Comparison of ENCODE assay signal across 8 cellular contexts in the genomic region with DNA sequence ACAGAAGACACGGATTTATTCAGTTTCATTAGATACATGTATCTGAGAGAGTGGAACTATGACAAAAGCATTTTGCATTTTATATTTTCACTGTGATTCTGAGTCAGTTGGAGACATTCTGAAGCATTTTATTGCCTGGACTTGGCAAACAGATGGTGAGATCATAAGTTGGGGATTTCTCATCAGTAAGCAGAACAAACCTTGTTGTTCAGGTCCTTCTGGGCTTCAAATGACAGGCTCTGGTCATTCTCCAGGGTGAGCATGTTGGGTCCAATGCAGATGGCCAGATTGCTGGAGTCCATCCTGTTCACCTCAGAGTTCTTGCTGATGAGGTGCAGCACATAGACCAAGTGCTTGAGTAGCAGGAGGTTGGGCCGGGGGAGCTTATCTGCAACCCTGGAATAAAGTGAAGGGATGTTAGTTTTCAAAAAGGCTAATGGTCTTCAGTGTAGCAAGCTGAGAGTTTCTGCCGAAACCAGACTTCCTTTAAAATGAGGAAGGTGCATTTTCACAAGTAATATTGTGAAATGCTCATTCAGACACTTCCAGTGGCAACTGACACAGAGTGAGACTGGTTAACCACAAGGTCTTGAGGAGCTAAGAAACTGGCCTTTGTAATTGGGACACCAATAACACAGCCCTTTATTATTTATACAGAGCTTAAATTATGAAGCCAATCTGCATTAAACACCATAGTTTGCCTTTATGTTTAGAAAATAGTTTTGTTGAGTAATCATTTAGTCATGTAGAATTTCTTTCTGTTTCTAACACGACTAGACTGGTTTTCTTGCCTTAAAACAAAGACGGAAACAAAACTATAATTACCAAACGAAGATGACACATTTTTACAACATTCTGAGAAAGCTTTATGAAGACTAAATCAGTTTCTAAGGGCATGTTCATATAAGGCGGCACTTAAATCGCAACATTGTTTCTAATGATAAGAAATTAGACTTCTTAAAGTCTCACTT. TPM values are rescaled to one million over a fixed set of nuclear protein-coding genes. Genes with fewer than 3 reads are reported as not detected.
DNase-seq lines count a peak whose midpoint lies in the region; ATAC-seq and TF ChIP-seq lines count a peak whose summit lies in the region.

No MANE protein-coding gene starts in this region.

- H3K4me2 ChIP-seq in neural progenitor cell: no peak overlapping the region

- H3K36me3 ChIP-seq in left lung (peaks cover 0 to 56% of the 10 kb centered on the region in 2 donors), neural progenitor cell (no peaks in the 10 kb centered on the region)

- H3K27ac ChIP-seq in left lung: peak overlapping the region; percentile 74 to 96
- H3K27ac ChIP-seq in neural progenitor cell: no peak overlapping the region

- peaks cover 94% of the 10 kb centered on the region for H3K36me3 Mint-ChIP-seq in activated CD8-positive, alpha-beta T cell treated with anti-CD3 and anti-CD28 coated beads for 36 hours (ENCODE audit: low read depth)
- no peaks in the 10 kb centered on the region for H3K36me3 Mint-ChIP-seq in neural progenitor cell

- no peak overlapping the region for H3K9ac ChIP-seq in neural progenitor cell

- intact Hi-C loops in activated CD8-positive, alpha-beta T cell treated with anti-CD3 and anti-CD28 coated beads for 36 hours (cut with micrococcal nuclease): loop anchor here (2.0 kb wide), 1 partner anchor 20 kb away; no protein-coding TSS in a partner anchor
- intact Hi-C loops in left lung (cut with DNase I): no loop called here

- H3K27me3 ChIP-seq in left lung (no peaks in the 10 kb centered on the region), neural progenitor cell (no peaks in the 10 kb centered on the region)

- no peak for TF ChIP-seq CTCF in activated CD8-positive, alpha-beta T cell treated with anti-CD3 and anti-CD28 coated beads for 36 hours (IDR thresholded peaks at IDR 0.05)
- no peak for TF ChIP-seq CTCF in left lung (IDR thresholded peaks at IDR 0.05)
- no peak for TF ChIP-seq CTCF in neural progenitor cell (IDR thresholded peaks at IDR 0.05)

- H3K4me1 Mint-ChIP-seq in activated CD8-positive, alpha-beta T cell treated with anti-CD3 and anti-CD28 coated beads for 36 hours (ENCODE audit: low read depth): peaks cover 54% of the 10 kb centered on the region
- peaks cover 4% of the 10 kb centered on the region for H3K4me1 Mint-ChIP-seq in neural progenitor cell

- DNase-seq in GF-D8 (lab: John Stamatoyannopoulos, UW): peak; percentile 98
- DNase-seq in activated CD8-positive, alpha-beta T cell treated with anti-CD3 and anti-CD28 coated beads for 36 hours: peak; percentile 60
- no peak for DNase-seq in left lung
- DNase-seq in neural progenitor cell (ENCODE audit: low spot score): no peak
- DNase-seq in NCI-H82 treated with DMSO at 0.1 percent for 48 hours (lab: John Stamatoyannopoulos, UW; ENCODE audit: unreplicated experiment): no peak
- DNase-seq in activated gamma-delta T cell (lab: John Stamatoyannopoulos, UW): no peak

- CTCF ChIA-PET in activated CD8-positive, alpha-beta T cell treated with anti-CD3 and anti-CD28 coated beads for 36 hours (lab: Charles Lee): interaction anchor here (0.9 to 15.5 kb wide), 15 partner anchors 10 to 95 kb away, joined by 3 to 289 read pairs (median 6); a partner anchor contains a TSS

- peak overlapping the region; percentile 100 for H3K27ac Mint-ChIP-seq in activated CD8-positive, alpha-beta T cell treated with anti-CD3 and anti-CD28 coated beads for 36 hours
- no peak overlapping the region for H3K27ac Mint-ChIP-seq in neural progenitor cell

- H3K9me3 ChIP-seq in left lung (no peaks in the 10 kb centered on the region), neural progenitor cell (ENCODE audit: low read depth) (no peaks in the 10 kb centered on the region)

- H3K79me2 ChIP-seq in neural progenitor cell (ENCODE audit: low read depth): no peaks in the 10 kb centered on the region

- no peaks in the 10 kb centered on the region for H3K27me3 Mint-ChIP-seq in activated CD8-positive, alpha-beta T cell treated with anti-CD3 and anti-CD28 coated beads for 36 hours
- H3K27me3 Mint-ChIP-seq in neural progenitor cell (ENCODE audit: insufficient read depth, low read depth): no peaks in the 10 kb centered on the region

- H4K20me1 ChIP-seq in neural progenitor cell (ENCODE audit: low read depth): no peaks in the 10 kb centered on the region

- H3K4me3 ChIP-seq in left lung (peak overlapping the region in 1 of 2 donors; percentile 0), neural progenitor cell (no peak overlapping the region)

- ATAC-seq in GM19468 (IDR thresholded peaks at IDR 0.05; ENCODE audit: extremely low read depth, unreplicated experiment): peak; percentile 61
- peak; percentile 84 for ATAC-seq in HG03469 (IDR thresholded peaks at IDR 0.05; ENCODE audit: unreplicated experiment)
- peak; percentile 37 for ATAC-seq in activated CD8-positive, alpha-beta T cell treated with anti-CD3 and anti-CD28 coated beads for 36 hours
- peak; percentile 45 for ATAC-seq in left lung

- no peaks in the 10 kb centered on the region for H3F3A ChIP-seq in neural progenitor cell (ENCODE audit: low read depth)

- POLR2A ChIA-PET in activated CD8-positive, alpha-beta T cell treated with anti-CD3 and anti-CD28 coated beads for 36 hours (lab: Charles Lee): interaction anchor here (0.5 to 15.6 kb wide), 13 partner anchors 9 to 389 kb away, joined by 3 to 766 read pairs (median 8); a partner anchor contains a TSS

- peak overlapping the region; percentile 100 for H3K4me3 Mint-ChIP-seq in activated CD8-positive, alpha-beta T cell treated with anti-CD3 and anti-CD28 coated beads for 36 hours
- H3K4me3 Mint-ChIP-seq in neural progenitor cell: no peak overlapping the region

- H3K4me1 ChIP-seq in left lung (peaks cover 4 to 67% of the 10 kb centered on the region in 2 donors), neural progenitor cell (no peaks in the 10 kb centered on the region)

- H3K9me3 Mint-ChIP-seq in activated CD8-positive, alpha-beta T cell treated with anti-CD3 and anti-CD28 coated beads for 36 hours: no peaks in the 10 kb centered on the region
- H3K9me3 Mint-ChIP-seq in neural progenitor cell: no peaks in the 10 kb centered on the region

- H2AFZ ChIP-seq in neural progenitor cell (replicated peaks): no peak overlapping the region

RNA-seq across cellular contexts. Expression of a gene that starts 5.6 kb away (rescaled TPM):
- 100 to 1,000 TPM; 112 to 113 TPM for total RNA-seq in activated CD8-positive, alpha-beta T cell treated with anti-CD3 and anti-CD28 coated beads for 36 hours
- total RNA-seq in left lung: 10 to 100 TPM in 1 of 2 donors, 1 to 10 TPM in 1; 8.2 to 15.1 TPM
- total RNA-seq in neural progenitor cell (ENCODE audit: low replicate concordance): not detected in 2 replicates

RNA-seq across cellular contexts. Expression of a gene that starts 39.2 kb away (rescaled TPM):
- 1 to 10 TPM; 4.2 TPM for total RNA-seq in activated CD8-positive, alpha-beta T cell treated with anti-CD3 and anti-CD28 coated beads for 36 hours
- 10 to 100 TPM; 12.4 to 18.0 TPM for total RNA-seq in left lung
- 3.6 and 3.9 TPM in 2 replicates for total RNA-seq in neural progenitor cell (ENCODE audit: low replicate concordance)

Comparison
In these comparisons a context has a peak if more than half of its experiments do, and no peak if none do; other contexts are left out.
1. DNase-seq: peak in GF-D8 (single experiment) and activated CD8-positive, alpha-beta T cell treated with anti-CD3 and anti-CD28 coated beads for 36 hours (single experiment); none in left lung (0 of 2), neural progenitor cell (single experiment), NCI-H82 treated with DMSO at 0.1 percent for 48 hours (single experiment) and activated gamma-delta T cell (single experiment).
2. Peak in every context shown above with its lines, with median percentiles within 50 percentile points of each other: ATAC-seq.